Comparison of ENCODE assay signal across 1 cellular context in genomic region chr2:147468963-147469362, GRCh38.
TF ChIP-seq lines count a peak whose summit lies in the region.

No MANE protein-coding gene starts in this region.

TF ChIP-seq in H1, 55 proteins besides CTCF, POLR2A, EP300 and RAD21:
- TF ChIP-seq RXRA (IDR thresholded peaks at IDR 0.05; ENCODE audit: insufficient read depth, low read depth, low read length) (no peak), SP1 (IDR thresholded peaks at IDR 0.05; ENCODE audit: low read depth, low read length) (no peak), EGR1 (IDR thresholded peaks at IDR 0.05; ENCODE audit: borderline replicate concordance, low read depth, low read length) (no peak), ASH2L (IDR thresholded peaks at IDR 0.05; ENCODE audit: low read length) (no peak), EZH2 (IDR thresholded peaks at IDR 0.05; ENCODE audit: low read depth, low read length, severe bottlenecking) (no peak)
